Comparison of ENCODE assay signal across 8 cellular contexts in genomic region chr2:215002500-215002899, GRCh38.
DNase-seq lines count a peak whose midpoint lies in the region; ATAC-seq, FAIRE-seq and TF ChIP-seq lines count a peak whose summit lies in the region.

No MANE protein-coding gene starts in this region.

- no peak overlapping the region for H3K4me2 ChIP-seq in SU-DHL-6 (ENCODE audit: low read depth, low read length, poor library complexity, severe bottlenecking)

- H3K27me3 ChIP-seq in SU-DHL-6 (ENCODE audit: low read length) (no peaks in the 10 kb centered on the region), thoracic aorta (replicated peaks; ENCODE audit: insufficient read depth) (no peaks in the 10 kb centered on the region)

- H2AFZ ChIP-seq in SU-DHL-6 (ENCODE audit: low read depth, low read length, severe bottlenecking): no peak overlapping the region

- H4K20me1 ChIP-seq in SU-DHL-6 (ENCODE audit: low read depth, low read length): no peaks in the 10 kb centered on the region

- no peak for FAIRE-seq in HTR-8/SVneo (lab: Jason Lieb, UNC)

- H3K27me3 Mint-ChIP-seq in glutamatergic neuron (ENCODE audit: unreplicated experiment): no peaks in the 10 kb centered on the region

- H3K4me1 Mint-ChIP-seq in glutamatergic neuron (ENCODE audit: low read depth, unreplicated experiment): peaks cover 11% of the 10 kb centered on the region

- H3K9me2 ChIP-seq in SU-DHL-6 (replicated peaks; ENCODE audit: insufficient read depth, low read length): no peaks in the 10 kb centered on the region

- no peaks in the 10 kb centered on the region for H3K36me3 Mint-ChIP-seq in glutamatergic neuron (ENCODE audit: unreplicated experiment)

- TF ChIP-seq CTCF in C4-2B (conservative IDR thresholded peaks at IDR 0.05): peak; percentile 77
- peak; percentile 37 for TF ChIP-seq CTCF in SU-DHL-6 (IDR thresholded peaks at IDR 0.05; ENCODE audit: insufficient read depth, low read length, poor library complexity, severe bottlenecking)
- TF ChIP-seq CTCF in glutamatergic neuron (IDR thresholded peaks at IDR 0.05; ENCODE audit: partially characterized antibody, unreplicated experiment): peak; percentile 52
- peak; percentile 32 for TF ChIP-seq CTCF in thoracic aorta (IDR thresholded peaks at IDR 0.05)

- ATAC-seq in GM18868 (IDR thresholded peaks at IDR 0.05; ENCODE audit: unreplicated experiment) (peak; percentile 83), thoracic aorta (ENCODE audit: insufficient number of reproducible peaks, low FRiP score, low read depth) (no peak), GM21528 (IDR thresholded peaks at IDR 0.05; ENCODE audit: low FRiP score, unreplicated experiment) (no peak)

- H3K27ac ChIP-seq in C4-2B: no peak overlapping the region
- no peak overlapping the region for H3K27ac ChIP-seq in SU-DHL-6 (ENCODE audit: low read depth, low read length)
- no peak overlapping the region for H3K27ac ChIP-seq in thoracic aorta

- no peak overlapping the region for H3K4me3 Mint-ChIP-seq in glutamatergic neuron (ENCODE audit: unreplicated experiment)

- no peaks in the 10 kb centered on the region for H3F3A ChIP-seq in SU-DHL-6 (ENCODE audit: insufficient read depth)

- no peaks in the 10 kb centered on the region for H3K4me1 ChIP-seq in thoracic aorta (ENCODE audit: control insufficient read depth in 1 of 2, low read depth in 2 of 2)

- H3K79me2 ChIP-seq in SU-DHL-6 (ENCODE audit: insufficient read depth, low read length): no peaks in the 10 kb centered on the region

- H3K27ac Mint-ChIP-seq in glutamatergic neuron (ENCODE audit: unreplicated experiment): no peak overlapping the region

- no peak overlapping the region for H3K4me3 ChIP-seq in SU-DHL-6 (ENCODE audit: insufficient read depth, low read length, poor library complexity, severe bottlenecking)
- H3K4me3 ChIP-seq in thoracic aorta: no peak overlapping the region

- no peak overlapping the region for H3K9ac ChIP-seq in SU-DHL-6 (ENCODE audit: low read length)

- H3K9me3 ChIP-seq in SU-DHL-6 (ENCODE audit: insufficient read depth, low read length) (no peaks in the 10 kb centered on the region), thoracic aorta (no peaks in the 10 kb centered on the region)

- DNase-seq in HTR-8/SVneo (ENCODE audit: insufficient read length, low spot score) (peak; percentile 25), glutamatergic neuron (no peak), thoracic aorta (ENCODE audit: low spot score) (no peak)
- DNase-seq in effector CD8-positive, alpha-beta T cell (lab: John Stamatoyannopoulos, UW): no peak

- H3K36me3 ChIP-seq in SU-DHL-6 (ENCODE audit: low read length) (no peaks in the 10 kb centered on the region), thoracic aorta (no peaks in the 10 kb centered on the region)

- H3K9me3 Mint-ChIP-seq in glutamatergic neuron (ENCODE audit: unreplicated experiment): no peaks in the 10 kb centered on the region
